In genomic region chr3:147680820-147681488, GRCh38 we compare ENCODE assay signal across 1 cellular context.
TF ChIP-seq lines count a peak whose summit lies in the region.

No MANE protein-coding gene starts in this region.

TF ChIP-seq in GM23338, 12 proteins besides CTCF, POLR2A, EP300 and RAD21:
- no peak for TF ChIP-seq REST (IDR thresholded peaks at IDR 0.05; ENCODE audit: unreplicated experiment)
- TF ChIP-seq CREB1 (CRISPR knock-in tag; IDR thresholded peaks at IDR 0.05; ENCODE audit: low read depth): no peak
- TF ChIP-seq, protein P1, sequence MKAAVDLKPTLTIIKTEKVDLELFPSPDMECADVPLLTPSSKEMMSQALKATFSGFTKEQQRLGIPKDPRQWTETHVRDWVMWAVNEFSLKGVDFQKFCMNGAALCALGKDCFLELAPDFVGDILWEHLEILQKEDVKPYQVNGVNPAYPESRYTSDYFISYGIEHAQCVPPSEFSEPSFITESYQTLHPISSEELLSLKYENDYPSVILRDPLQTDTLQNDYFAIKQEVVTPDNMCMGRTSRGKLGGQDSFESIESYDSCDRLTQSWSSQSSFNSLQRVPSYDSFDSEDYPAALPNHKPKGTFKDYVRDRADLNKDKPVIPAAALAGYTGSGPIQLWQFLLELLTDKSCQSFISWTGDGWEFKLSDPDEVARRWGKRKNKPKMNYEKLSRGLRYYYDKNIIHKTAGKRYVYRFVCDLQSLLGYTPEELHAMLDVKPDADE (IDR thresholded peaks at IDR 0.05): no peak
- no peak for TF ChIP-seq JUNB (IDR thresholded peaks at IDR 0.05; ENCODE audit: unreplicated experiment)
- no peak for TF ChIP-seq STAT1 (IDR thresholded peaks at IDR 0.05; ENCODE audit: unreplicated experiment)
- no peak for TF ChIP-seq POLR2AphosphoS5 (IDR thresholded peaks at IDR 0.05; ENCODE audit: low read depth)
- TF ChIP-seq ZNF114 (CRISPR knock-in tag; IDR thresholded peaks at IDR 0.05): no peak
- no peak for TF ChIP-seq EZH2phosphoT487 (IDR thresholded peaks at IDR 0.05; ENCODE audit: unreplicated experiment)
- no peak for TF ChIP-seq ZNF331 (CRISPR knock-in tag; IDR thresholded peaks at IDR 0.05; ENCODE audit: low read depth)
- TF ChIP-seq, protein P2, sequence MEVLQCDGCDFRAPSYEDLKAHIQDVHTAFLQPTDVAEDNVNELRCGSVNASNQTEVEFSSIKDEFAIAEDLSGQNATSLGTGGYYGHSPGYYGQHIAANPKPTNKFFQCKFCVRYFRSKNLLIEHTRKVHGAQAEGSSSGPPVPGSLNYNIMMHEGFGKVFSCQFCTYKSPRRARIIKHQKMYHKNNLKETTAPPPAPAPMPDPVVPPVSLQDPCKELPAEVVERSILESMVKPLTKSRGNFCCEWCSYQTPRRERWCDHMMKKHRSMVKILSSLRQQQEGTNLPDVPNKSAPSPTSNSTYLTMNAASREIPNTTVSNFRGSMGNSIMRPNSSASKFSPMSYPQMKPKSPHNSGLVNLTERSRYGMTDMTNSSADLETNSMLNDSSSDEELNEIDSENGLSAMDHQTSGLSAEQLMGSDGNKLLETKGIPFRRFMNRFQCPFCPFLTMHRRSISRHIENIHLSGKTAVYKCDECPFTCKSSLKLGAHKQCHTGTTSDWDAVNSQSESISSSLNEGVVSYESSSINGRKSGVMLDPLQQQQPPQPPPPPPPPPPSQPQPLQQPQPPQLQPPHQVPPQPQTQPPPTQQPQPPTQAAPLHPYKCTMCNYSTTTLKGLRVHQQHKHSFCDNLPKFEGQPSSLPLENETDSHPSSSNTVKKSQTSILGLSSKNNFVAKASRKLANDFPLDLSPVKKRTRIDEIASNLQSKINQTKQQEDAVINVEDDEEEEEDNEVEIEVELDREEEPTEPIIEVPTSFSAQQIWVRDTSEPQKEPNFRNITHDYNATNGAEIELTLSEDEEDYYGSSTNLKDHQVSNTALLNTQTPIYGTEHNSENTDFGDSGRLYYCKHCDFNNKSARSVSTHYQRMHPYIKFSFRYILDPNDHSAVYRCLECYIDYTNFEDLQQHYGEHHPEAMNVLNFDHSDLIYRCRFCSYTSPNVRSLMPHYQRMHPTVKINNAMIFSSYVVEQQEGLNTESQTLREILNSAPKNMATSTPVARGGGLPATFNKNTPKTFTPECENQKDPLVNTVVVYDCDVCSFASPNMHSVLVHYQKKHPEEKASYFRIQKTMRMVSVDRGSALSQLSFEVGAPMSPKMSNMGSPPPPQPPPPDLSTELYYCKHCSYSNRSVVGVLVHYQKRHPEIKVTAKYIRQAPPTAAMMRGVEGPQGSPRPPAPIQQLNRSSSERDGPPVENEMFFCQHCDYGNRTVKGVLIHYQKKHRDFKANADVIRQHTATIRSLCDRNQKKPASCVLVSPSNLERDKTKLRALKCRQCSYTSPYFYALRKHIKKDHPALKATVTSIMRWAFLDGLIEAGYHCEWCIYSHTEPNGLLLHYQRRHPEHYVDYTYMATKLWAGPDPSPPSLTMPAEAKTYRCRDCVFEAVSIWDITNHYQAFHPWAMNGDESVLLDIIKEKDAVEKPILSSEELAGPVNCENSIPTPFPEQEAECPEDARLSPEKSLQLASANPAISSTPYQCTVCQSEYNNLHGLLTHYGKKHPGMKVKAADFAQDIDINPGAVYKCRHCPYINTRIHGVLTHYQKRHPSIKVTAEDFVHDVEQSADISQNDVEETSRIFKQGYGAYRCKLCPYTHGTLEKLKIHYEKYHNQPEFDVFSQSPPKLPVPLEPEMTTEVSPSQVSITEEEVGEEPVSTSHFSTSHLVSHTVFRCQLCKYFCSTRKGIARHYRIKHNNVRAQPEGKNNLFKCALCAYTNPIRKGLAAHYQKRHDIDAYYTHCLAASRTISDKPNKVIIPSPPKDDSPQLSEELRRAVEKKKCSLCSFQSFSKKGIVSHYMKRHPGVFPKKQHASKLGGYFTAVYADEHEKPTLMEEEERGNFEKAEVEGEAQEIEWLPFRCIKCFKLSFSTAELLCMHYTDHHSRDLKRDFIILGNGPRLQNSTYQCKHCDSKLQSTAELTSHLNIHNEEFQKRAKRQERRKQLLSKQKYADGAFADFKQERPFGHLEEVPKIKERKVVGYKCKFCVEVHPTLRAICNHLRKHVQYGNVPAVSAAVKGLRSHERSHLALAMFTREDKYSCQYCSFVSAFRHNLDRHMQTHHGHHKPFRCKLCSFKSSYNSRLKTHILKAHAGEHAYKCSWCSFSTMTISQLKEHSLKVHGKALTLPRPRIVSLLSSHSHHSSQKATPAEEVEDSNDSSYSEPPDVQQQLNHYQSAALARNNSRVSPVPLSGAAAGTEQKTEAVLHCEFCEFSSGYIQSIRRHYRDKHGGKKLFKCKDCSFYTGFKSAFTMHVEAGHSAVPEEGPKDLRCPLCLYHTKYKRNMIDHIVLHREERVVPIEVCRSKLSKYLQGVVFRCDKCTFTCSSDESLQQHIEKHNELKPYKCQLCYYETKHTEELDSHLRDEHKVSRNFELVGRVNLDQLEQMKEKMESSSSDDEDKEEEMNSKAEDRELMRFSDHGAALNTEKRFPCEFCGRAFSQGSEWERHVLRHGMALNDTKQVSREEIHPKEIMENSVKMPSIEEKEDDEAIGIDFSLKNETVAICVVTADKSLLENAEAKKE (CRISPR knock-in tag; IDR thresholded peaks at IDR 0.05): no peak
- TF ChIP-seq NANOG (IDR thresholded peaks at IDR 0.05; ENCODE audit: borderline replicate concordance): no peak
- no peak for TF ChIP-seq EZH2 (IDR thresholded peaks at IDR 0.05; ENCODE audit: low read depth, unreplicated experiment)
